20 cellular contexts compared by ENCODE assay signal in the genomic region with DNA sequence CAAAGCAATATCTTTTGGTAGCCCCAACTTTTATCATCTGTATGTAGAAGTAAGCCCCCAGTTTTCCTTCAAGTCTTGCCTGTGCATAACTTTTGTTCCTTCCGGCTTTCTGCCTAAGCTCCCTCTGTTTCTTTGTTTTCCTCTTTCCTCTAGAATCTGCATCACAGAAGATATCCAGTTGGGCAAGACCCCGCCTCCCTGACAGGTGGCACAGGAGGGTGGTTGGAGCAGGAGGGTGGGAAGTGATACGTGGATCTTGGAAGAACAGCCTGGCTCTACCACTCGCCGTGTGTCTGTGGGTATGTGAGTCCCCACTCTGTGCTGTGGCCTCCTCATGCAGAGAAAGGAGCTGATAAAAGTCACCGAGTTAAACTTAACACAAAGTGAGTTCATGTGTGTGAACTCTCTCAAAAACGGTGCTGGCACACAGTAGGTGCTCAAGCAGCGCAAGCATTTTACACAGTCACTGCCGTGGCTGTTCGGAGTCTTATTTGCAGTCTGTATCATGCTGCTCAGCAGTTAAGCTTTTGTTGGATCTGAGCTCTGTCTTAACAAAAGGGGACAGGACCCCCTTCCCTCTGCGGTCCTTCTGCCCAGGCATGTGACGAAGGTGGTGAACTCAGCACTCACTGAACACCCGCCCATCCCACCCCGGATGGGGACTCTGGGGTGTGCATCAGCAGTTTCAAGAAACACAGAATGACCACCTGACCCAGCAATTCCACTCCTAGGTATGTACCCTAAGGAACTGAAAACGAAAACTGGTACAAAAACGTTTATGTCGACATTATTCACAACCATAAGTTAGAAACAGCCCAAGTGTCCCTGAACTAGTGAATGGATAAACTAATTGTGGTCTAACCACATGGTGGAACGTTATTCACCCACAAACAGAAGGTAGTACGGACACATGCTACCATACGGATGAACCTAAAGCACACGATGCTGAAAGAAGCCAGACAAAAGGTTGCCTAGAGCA.
DNase-seq lines count a peak whose midpoint lies in the region; ATAC-seq, FAIRE-seq and TF ChIP-seq lines count a peak whose summit lies in the region.
"Had no signal": no experiment of that assay in that cellular context is flagged by ENCODE, and none has a peak within 500 bp of the region (broad histone marks: within the 10 kb centered on the region; RNA-seq: fewer than 3 reads in every experiment).

No MANE protein-coding gene starts in this region.

- H3K27ac ChIP-seq in HUES64 (ENCODE audit: low read depth, low read length) (peak overlapping the region; percentile 88; the same call in 1 of the 2 replicates), GM12878 (ENCODE audit: control insufficient read depth, insufficient read depth) (no peak overlapping the region), upper lobe of right lung (no peak overlapping the region)
- H3K27ac ChIP-seq: SK-N-MC had no signal

- CTCF ChIA-PET in GM12878 (lab: Yijun Ruan, JAX): interaction anchor here (1.2 kb wide), 1 partner anchor 41 kb away, joined by 3 read pairs; no protein-coding TSS in a partner anchor

- H3K9ac ChIP-seq in HUES64 (ENCODE audit: low read depth, low read length) (peak overlapping the region; percentile 19; the same call in 1 of the 2 replicates), GM12878 (ENCODE audit: control insufficient read depth, insufficient read depth, low read length) (no peak overlapping the region)

- TF ChIP-seq RAD21 in GM12878 (IDR thresholded peaks at IDR 0.05; ENCODE audit: insufficient read depth, low read depth, low read length): no peak

- no peak for FAIRE-seq in GM12878 (lab: Jason Lieb, UNC)

- TF ChIP-seq CTCF in GM12878 (IDR thresholded peaks at IDR 0.05 in 2 of 3, conservative IDR thresholded peaks at IDR 0.05 in 1 of 3; ENCODE audit: control insufficient read depth in 2 of 3, extremely low read depth in 1 of 3, insufficient read depth in 1 of 3, low read depth in 3 of 3, low read length in 3 of 3): no peak
- no peak for TF ChIP-seq CTCF in upper lobe of right lung (IDR thresholded peaks at IDR 0.05)

- BruUV-seq in GM12878 (replicated peaks; lab: Mats Ljungman, UMichigan): no TSS peak

- ATAC-seq in GM12878 (peak; percentile 17; the same call in 2 of the 3 replicates), upper lobe of right lung (no peak)

- intact Hi-C loops in GM12878 (cut with micrococcal nuclease; ENCODE audit: unreplicated experiment) (no loop called here), upper lobe of right lung (cut with DNase I) (no loop called here)

- H3K4me1 ChIP-seq in HUES64 (ENCODE audit: insufficient read depth, low read length): peaks cover 44% of the 10 kb centered on the region
- H3K4me1 ChIP-seq in GM12878 (ENCODE audit: control insufficient read depth, insufficient read depth, low read length): no peaks in the 10 kb centered on the region
- H3K4me1 ChIP-seq in upper lobe of right lung: no peaks in the 10 kb centered on the region

- H4K20me1 ChIP-seq in GM12878 (ENCODE audit: control insufficient read depth, insufficient read depth): no peaks in the 10 kb centered on the region

- H2AFZ ChIP-seq in GM12878 (ENCODE audit: control insufficient read depth, low read depth, low read length): no peak overlapping the region

- peak; percentile 85 for DNase-seq in H7
- no peak for DNase-seq in GM12878 (ENCODE audit: low read depth, low spot score)
- DNase-seq in iPS-NIHi11 (ENCODE audit: low spot score): peak; percentile 68
- DNase-seq in NCI-H526 (lab: John Stamatoyannopoulos, UW): no peak
- no peak for DNase-seq in SHP77 treated with DMSO at 0.1 percent for 48 hours (lab: John Stamatoyannopoulos, UW)
- DNase-seq in upper lobe of right lung: no peak
- DNase-seq: CD4-positive, CD25-positive, alpha-beta regulatory T cell; COR-L47; DMS79; HCEC 1CT; Karpas-422; NCI-H1417; NCI-H187; NCI-H2107; NCI-H226; NCI-H524; NCI-H82; SHP77 had no signal

- SMC1A ChIA-PET in GM12878 (lab: Charles Lee; ENCODE audit: uncharacterized antibody, unreplicated experiment): no interaction called here

- no peak overlapping the region for H3K4me2 ChIP-seq in GM12878 (ENCODE audit: control insufficient read depth, insufficient read depth)

- RAD21 ChIA-PET in GM12878 (lab: Charles Lee; ENCODE audit: unreplicated experiment): no interaction called here

- no peak for TF ChIP-seq EP300 in GM12878 (IDR thresholded peaks at IDR 0.05; ENCODE audit: borderline replicate concordance in 1 of 2, control insufficient read depth in 1 of 2, low read depth in 2 of 2, low read length in 2 of 2)

- POLR2A ChIA-PET in GM12878 (lab: Charles Lee): no interaction called here

- H3K36me3 ChIP-seq in H7 (replicated peaks; ENCODE audit: control insufficient read depth, insufficient read depth, low read length) (no peaks in the 10 kb centered on the region), HUES64 (ENCODE audit: insufficient read depth, low read length) (no peaks in the 10 kb centered on the region), GM12878 (ENCODE audit: control insufficient read depth in 2 of 2, insufficient read depth in 2 of 2, low read length in 1 of 2) (no peaks in the 10 kb centered on the region), upper lobe of right lung (no peaks in the 10 kb centered on the region)

- WGBS in HUES64: 48% methylated on average over 21 of the region's 21 CpGs
- WGBS in GM12878 (ENCODE audit: insufficient coverage, insufficient replicate concordance, low lambda C conversion rate, missing lambda C conversion rate): 22% methylated on average over 21 of the region's 21 CpGs

- H3K9me3 ChIP-seq in HUES64 (ENCODE audit: insufficient read depth, low read depth, low read length) (no peaks in the 10 kb centered on the region), GM12878 (replicated peaks; ENCODE audit: control insufficient read depth, insufficient read depth, low read length) (no peaks in the 10 kb centered on the region; the same call in 2 of the 3 replicates), upper lobe of right lung (no peaks in the 10 kb centered on the region)

- H3K27me3 ChIP-seq in H7 (ENCODE audit: control insufficient read depth, insufficient read depth, low read length) (no peaks in the 10 kb centered on the region), HUES64 (ENCODE audit: insufficient read depth, low read length) (no peaks in the 10 kb centered on the region), GM12878 (replicated peaks in 1 of 2; ENCODE audit: control insufficient read depth in 2 of 2, insufficient read depth in 2 of 2, low read length in 1 of 2) (no peaks in the 10 kb centered on the region), upper lobe of right lung (peaks cover 9% of the 10 kb centered on the region)

- H3K4me3 ChIP-seq in H7 (ENCODE audit: insufficient read depth, low read depth, low read length) (no peak overlapping the region), HUES64 (ENCODE audit: low read length) (peak overlapping the region; percentile 10; the same call in 1 of the 2 replicates), GM12878 (no peak overlapping the region), upper lobe of right lung (no peak overlapping the region)
- H3K4me3 ChIP-seq: SK-N-MC had no signal

- no peak for TF ChIP-seq POLR2A in GM12878 (IDR thresholded peaks at IDR 0.05; ENCODE audit: low read depth, low read length)

- in situ Hi-C loops in GM12878 (cut with MboI): no loop called here

- no peaks in the 10 kb centered on the region for H3K79me2 ChIP-seq in GM12878 (ENCODE audit: control insufficient read depth, insufficient read depth, low read length)

TF ChIP-seq in GM12878, 131 proteins besides CTCF, POLR2A, EP300 and RAD21 (continues in another document):
- TF ChIP-seq GABPA (IDR thresholded peaks at IDR 0.05; ENCODE audit: low read depth) (no peak), BACH1 (IDR thresholded peaks at IDR 0.05; ENCODE audit: borderline replicate concordance) (no peak), ZNF24 (IDR thresholded peaks at IDR 0.05) (no peak), SP1 (IDR thresholded peaks at IDR 0.05; ENCODE audit: low read depth, low read length) (no peak), IKZF1 (conservative IDR thresholded peaks at IDR 0.05) (no peak), TCF3 (IDR thresholded peaks at IDR 0.05; ENCODE audit: borderline replicate concordance, insufficient read depth, low read depth, low read length) (no peak), RB1 (IDR thresholded peaks at IDR 0.05; ENCODE audit: borderline replicate concordance) (no peak), JUNB (IDR thresholded peaks at IDR 0.05) (no peak), TCF12 (IDR thresholded peaks at IDR 0.05; ENCODE audit: low read depth, low read length) (no peak)
- TF ChIP-seq, protein P1, sequence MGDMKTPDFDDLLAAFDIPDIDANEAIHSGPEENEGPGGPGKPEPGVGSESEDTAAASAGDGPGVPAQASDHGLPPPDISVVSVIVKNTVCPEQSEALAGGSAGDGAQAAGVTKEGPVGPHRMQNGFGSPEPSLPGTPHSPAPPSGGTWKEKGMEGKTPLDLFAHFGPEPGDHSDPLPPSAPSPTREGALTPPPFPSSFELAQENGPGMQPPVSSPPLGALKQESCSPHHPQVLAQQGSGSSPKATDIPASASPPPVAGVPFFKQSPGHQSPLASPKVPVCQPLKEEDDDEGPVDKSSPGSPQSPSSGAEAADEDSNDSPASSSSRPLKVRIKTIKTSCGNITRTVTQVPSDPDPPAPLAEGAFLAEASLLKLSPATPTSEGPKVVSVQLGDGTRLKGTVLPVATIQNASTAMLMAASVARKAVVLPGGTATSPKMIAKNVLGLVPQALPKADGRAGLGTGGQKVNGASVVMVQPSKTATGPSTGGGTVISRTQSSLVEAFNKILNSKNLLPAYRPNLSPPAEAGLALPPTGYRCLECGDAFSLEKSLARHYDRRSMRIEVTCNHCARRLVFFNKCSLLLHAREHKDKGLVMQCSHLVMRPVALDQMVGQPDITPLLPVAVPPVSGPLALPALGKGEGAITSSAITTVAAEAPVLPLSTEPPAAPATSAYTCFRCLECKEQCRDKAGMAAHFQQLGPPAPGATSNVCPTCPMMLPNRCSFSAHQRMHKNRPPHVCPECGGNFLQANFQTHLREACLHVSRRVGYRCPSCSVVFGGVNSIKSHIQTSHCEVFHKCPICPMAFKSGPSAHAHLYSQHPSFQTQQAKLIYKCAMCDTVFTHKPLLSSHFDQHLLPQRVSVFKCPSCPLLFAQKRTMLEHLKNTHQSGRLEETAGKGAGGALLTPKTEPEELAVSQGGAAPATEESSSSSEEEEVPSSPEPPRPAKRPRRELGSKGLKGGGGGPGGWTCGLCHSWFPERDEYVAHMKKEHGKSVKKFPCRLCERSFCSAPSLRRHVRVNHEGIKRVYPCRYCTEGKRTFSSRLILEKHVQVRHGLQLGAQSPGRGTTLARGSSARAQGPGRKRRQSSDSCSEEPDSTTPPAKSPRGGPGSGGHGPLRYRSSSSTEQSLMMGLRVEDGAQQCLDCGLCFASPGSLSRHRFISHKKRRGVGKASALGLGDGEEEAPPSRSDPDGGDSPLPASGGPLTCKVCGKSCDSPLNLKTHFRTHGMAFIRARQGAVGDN (IDR thresholded peaks at IDR 0.05): no peak

Comparison
In these comparisons a context has a peak if more than half of its experiments do, and no peak if none do; other contexts are left out.
1. DNase-seq: peak in H7 (single experiment) and iPS-NIHi11 (single experiment); none in GM12878 (single experiment), NCI-H526 (0 of 2), SHP77 treated with DMSO at 0.1 percent for 48 hours (single experiment) and upper lobe of right lung (single experiment).